ENCODE assay signal across 9 cellular contexts in genomic region chr2:219736196-219736595, GRCh38.
DNase-seq lines count a peak whose midpoint lies in the region; ATAC-seq and TF ChIP-seq lines count a peak whose summit lies in the region.
"Had no signal": no experiment of that assay in that cellular context is flagged by ENCODE, and none has a peak within 500 bp of the region (broad histone marks: within the 10 kb centered on the region; RNA-seq: fewer than 3 reads in every experiment).

No MANE protein-coding gene starts in this region.

- no peak overlapping the region for H3K4me3 Mint-ChIP-seq in nephron
- H3K4me3 Mint-ChIP-seq: naive thymus-derived CD8-positive, alpha-beta T cell had no signal

- ATAC-seq in HG03442 (IDR thresholded peaks at IDR 0.05; ENCODE audit: unreplicated experiment) (no peak), HG03108 (IDR thresholded peaks at IDR 0.05; ENCODE audit: unreplicated experiment) (no peak), HG02763 (IDR thresholded peaks at IDR 0.05; ENCODE audit: unreplicated experiment) (no peak)
- ATAC-seq: naive thymus-derived CD8-positive, alpha-beta T cell had no signal

- H3K9me3 Mint-ChIP-seq in nephron: no peaks in the 10 kb centered on the region

- H3K4me1 Mint-ChIP-seq in nephron: peaks cover 45% of the 10 kb centered on the region
- H3K4me1 Mint-ChIP-seq: naive thymus-derived CD8-positive, alpha-beta T cell had no signal

- H3K9me3 ChIP-seq in Loucy (ENCODE audit: insufficient read depth, low read depth, low read length): no peaks in the 10 kb centered on the region
- no peaks in the 10 kb centered on the region for H3K9me3 ChIP-seq in Peyer's patch

- H2AFZ ChIP-seq in Loucy (ENCODE audit: low read length): no peak overlapping the region

- H3K9me2 ChIP-seq in Loucy (replicated peaks; ENCODE audit: low read depth, low read length): no peaks in the 10 kb centered on the region

- DNase-seq in DMS153 treated with DMSO at 0.1 percent for 48 hours (lab: John Stamatoyannopoulos, UW; ENCODE audit: unreplicated experiment): peak; percentile 55
- no peak for DNase-seq in Peyer's patch
- DNase-seq in epithelial cell of esophagus (ENCODE audit: low read depth): peak; percentile 79

- no peaks in the 10 kb centered on the region for H3K36me3 Mint-ChIP-seq in nephron (ENCODE audit: low read depth)
- H3K36me3 Mint-ChIP-seq: naive thymus-derived CD8-positive, alpha-beta T cell had no signal

- H3K4me1 ChIP-seq in Loucy (ENCODE audit: insufficient read depth, low read length, poor library complexity, severe bottlenecking) (no peaks in the 10 kb centered on the region), Peyer's patch (no peaks in the 10 kb centered on the region)

- H3K4me2 ChIP-seq in Loucy (ENCODE audit: low read depth, low read length, poor library complexity, severe bottlenecking): no peak overlapping the region

- TF ChIP-seq POLR2A in Peyer's patch (IDR thresholded peaks at IDR 0.05): no peak

- TF ChIP-seq CTCF in Loucy (conservative IDR thresholded peaks at IDR 0.05; ENCODE audit: low read length): peak; percentile 77
- TF ChIP-seq CTCF in Peyer's patch (IDR thresholded peaks at IDR 0.05): peak in 4 of 6 experiments; percentile 24 to 52 (median 42)
- TF ChIP-seq CTCF in epithelial cell of esophagus (IDR thresholded peaks at IDR 0.05; ENCODE audit: insufficient read depth, low read depth, low read length, missing control alignments): peak; percentile 58
- TF ChIP-seq CTCF in nephron (IDR thresholded peaks at IDR 0.05; ENCODE audit: unreplicated experiment in 3 of 3): peak; percentile 59 to 67 (median 65)

- no peak overlapping the region for H3K4me3 ChIP-seq in Loucy (ENCODE audit: low read length, poor library complexity, severe bottlenecking)
- no peak overlapping the region for H3K4me3 ChIP-seq in Peyer's patch
- no peak overlapping the region for H3K4me3 ChIP-seq in epithelial cell of esophagus (ENCODE audit: low read length)

- no peaks in the 10 kb centered on the region for H3F3A ChIP-seq in Loucy (ENCODE audit: low read depth)

- H3K27ac ChIP-seq in Peyer's patch: no peak overlapping the region

- no peak overlapping the region for H3K9ac ChIP-seq in Loucy (ENCODE audit: low read depth, low read length, poor library complexity, severe bottlenecking)

- peak overlapping the region in 1 of 3 experiments; percentile 20 for H3K27ac Mint-ChIP-seq in nephron
- H3K27ac Mint-ChIP-seq: naive thymus-derived CD8-positive, alpha-beta T cell had no signal

- H3K27me3 ChIP-seq in Loucy (ENCODE audit: insufficient read depth, low read length, poor library complexity, severe bottlenecking) (no peaks in the 10 kb centered on the region), Peyer's patch (no peaks in the 10 kb centered on the region)

- no peaks in the 10 kb centered on the region for H4K20me1 ChIP-seq in Loucy (ENCODE audit: insufficient read depth, low read length, poor library complexity, severe bottlenecking)

- no peaks in the 10 kb centered on the region for H3K79me2 ChIP-seq in Loucy (ENCODE audit: insufficient read depth, low read length)

- no peaks in the 10 kb centered on the region for H3K36me3 ChIP-seq in Loucy (ENCODE audit: insufficient read depth, low read length)
- no peaks in the 10 kb centered on the region for H3K36me3 ChIP-seq in Peyer's patch

- H3K27me3 Mint-ChIP-seq in nephron (ENCODE audit: low read depth): peaks cover 7% of the 10 kb centered on the region

Comparison
In these comparisons a context has a peak if more than half of its experiments do, and no peak if none do; other contexts are left out.
1. DNase-seq: peak in DMS153 treated with DMSO at 0.1 percent for 48 hours (single experiment) and epithelial cell of esophagus (single experiment); none in Peyer's patch (0 of 3).
2. Peak in every context shown above with its lines, with median percentiles within 50 percentile points of each other: CTCF ChIP-seq.